ENCODE assay signal across 1 cellular context in genomic region chr2:230968921-230969672, GRCh38.
TF ChIP-seq lines count a peak whose summit lies in the region.

No MANE protein-coding gene starts in this region.

TF ChIP-seq in H1, 55 proteins besides CTCF, POLR2A, EP300 and RAD21:
- TF ChIP-seq PHF8 (conservative IDR thresholded peaks at IDR 0.05; ENCODE audit: low read depth, low read length) (no peak), CTBP2 (IDR thresholded peaks at IDR 0.05; ENCODE audit: borderline replicate concordance, insufficient read depth, insufficient read length, low read length) (no peak), CHD2 (IDR thresholded peaks at IDR 0.05; ENCODE audit: low read length) (no peak), JUND (IDR thresholded peaks at IDR 0.05; ENCODE audit: low read length) (no peak), POU5F1 (IDR thresholded peaks at IDR 0.05; ENCODE audit: low read depth, low read length) (no peak), SP1 (IDR thresholded peaks at IDR 0.05; ENCODE audit: low read depth, low read length) (no peak), TEAD4 (IDR thresholded peaks at IDR 0.05; ENCODE audit: low read depth, low read length) (no peak), EGR1 (IDR thresholded peaks at IDR 0.05; ENCODE audit: borderline replicate concordance, low read depth, low read length) (no peak), ATF3 (IDR thresholded peaks at IDR 0.05; ENCODE audit: insufficient read depth, low read depth, low read length) (no peak), MAX (IDR thresholded peaks at IDR 0.05) (no peak), BACH1 (IDR thresholded peaks at IDR 0.05; ENCODE audit: low read length) (no peak), KDM4A (IDR thresholded peaks at IDR 0.05; ENCODE audit: low read depth, low read length, severe bottlenecking) (no peak), CREB1 (IDR thresholded peaks at IDR 0.05) (no peak), SIRT6 (IDR thresholded peaks at IDR 0.05; ENCODE audit: low read length) (no peak), SAP30 (IDR thresholded peaks at IDR 0.05; ENCODE audit: insufficient read depth, insufficient replicate concordance, low read length) (no peak), CHD1 (IDR thresholded peaks at IDR 0.05; ENCODE audit: low read depth, low read length) (no peak), CBX8 (IDR thresholded peaks at IDR 0.05; ENCODE audit: borderline replicate concordance, low read depth, low read length) (no peak), SP4 (IDR thresholded peaks at IDR 0.05; ENCODE audit: low read length) (no peak), CEBPB (IDR thresholded peaks at IDR 0.05; ENCODE audit: low read depth, low read length) (no peak)
TF ChIP-seq in H1: peak in this region for 0.
